Comparison of ENCODE assay signal across 8 cellular contexts in the genomic region with DNA sequence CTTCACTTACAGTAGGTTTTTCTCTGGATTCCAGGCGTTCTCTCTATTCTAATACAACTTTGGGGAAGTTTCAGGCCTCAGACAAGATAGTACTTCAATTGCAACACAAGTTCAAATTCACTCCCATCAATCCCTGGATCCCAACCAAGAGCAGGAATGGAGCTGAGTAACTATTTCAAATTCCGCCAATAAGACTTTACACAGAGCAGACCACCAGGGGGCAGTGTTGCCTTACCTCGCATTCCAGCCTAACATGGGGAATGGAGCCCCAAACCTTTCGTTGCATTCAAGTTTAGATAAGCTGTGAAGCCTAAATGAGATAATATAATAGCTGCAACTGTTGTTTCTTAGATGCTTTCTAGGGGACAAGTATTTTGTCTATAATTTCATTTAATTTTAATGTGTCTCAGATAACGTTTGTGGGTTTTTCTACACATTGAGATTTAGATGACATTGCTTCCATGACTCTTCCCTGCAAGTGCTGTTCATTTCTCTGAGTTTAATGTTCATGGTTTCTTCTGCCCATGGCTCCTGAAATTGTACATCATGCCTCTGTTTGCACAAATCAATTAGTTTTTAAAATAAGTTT.
DNase-seq lines count a peak whose midpoint lies in the region; ATAC-seq and TF ChIP-seq lines count a peak whose summit lies in the region.

No MANE protein-coding gene starts in this region.

- H2BK12ac ChIP-seq in mesenchymal stem cell (ENCODE audit: low read length in 2 of 2), result no peak overlapping the region

- DNase-seq in AG09319 (ENCODE audit: extremely low read depth, low read depth) (peak; percentile 15), NCI-H2227 treated with DMSO at 0.1 percent for 48 hours (lab: John Stamatoyannopoulos, UW) (peak; percentile 0), mesenchymal stem cell (peak; percentile 62)
- peak; percentile 54 for DNase-seq in activated CD4-positive, alpha-beta T cell treated with anti-CD3 and anti-CD28 coated beads, Interleukin-2, amount 50 U/mL, for 1 hour
- peak; percentile 28 for DNase-seq in effector CD8-positive, alpha-beta T cell (lab: John Stamatoyannopoulos, UW)
- DNase-seq in stimulated activated CD8-positive, alpha-beta memory T cell treated with anti-CD3 and anti-CD28 coated beads, Interleukin-4, amount 100 ng/mL, for 24 hours (ENCODE audit: low read depth), result peak; percentile 35

- ATAC-seq in GM18508 (IDR thresholded peaks at IDR 0.05; ENCODE audit: insufficient read depth, unreplicated experiment) (peak; percentile 83), HG03045 (IDR thresholded peaks at IDR 0.05; ENCODE audit: unreplicated experiment) (peak; percentile 77)

- no peak overlapping the region for H2AFZ ChIP-seq in mesenchymal stem cell (ENCODE audit: low read depth, low read length)

- no peak overlapping the region for H3K4me2 ChIP-seq in mesenchymal stem cell (ENCODE audit: low read length, poor library complexity, severe bottlenecking)

- H4K91ac ChIP-seq in mesenchymal stem cell (ENCODE audit: low read length), result no peak overlapping the region

- H3K36me3 ChIP-seq in mesenchymal stem cell (ENCODE audit: control insufficient read depth in 1 of 2, insufficient read depth in 2 of 2, low read depth in 1 of 2, low read length in 2 of 2), result no peaks in the 10 kb centered on the region

- no peaks in the 10 kb centered on the region for H3K4me1 ChIP-seq in mesenchymal stem cell (ENCODE audit: control insufficient read depth, insufficient read depth, low read depth, low read length)

- no peak overlapping the region for H3K27ac ChIP-seq in mesenchymal stem cell (ENCODE audit: low read length, poor library complexity, severe bottlenecking)

- H3K18ac ChIP-seq in mesenchymal stem cell (ENCODE audit: low read depth in 1 of 2, low read length in 2 of 2), result no peak overlapping the region

- no peak overlapping the region for H2AK5ac ChIP-seq in mesenchymal stem cell (ENCODE audit: low read length, severe bottlenecking)

- H3K14ac ChIP-seq in mesenchymal stem cell (ENCODE audit: low read length in 2 of 2), result no peak overlapping the region

- no peak overlapping the region for H2BK5ac ChIP-seq in mesenchymal stem cell (ENCODE audit: low read depth, low read length, poor library complexity, severe bottlenecking)

- H3K9me3 ChIP-seq in mesenchymal stem cell (ENCODE audit: control insufficient read depth, low read length), result no peaks in the 10 kb centered on the region

- no peak overlapping the region for H2BK15ac ChIP-seq in mesenchymal stem cell (ENCODE audit: low read depth, poor library complexity, severe bottlenecking)

- no peaks in the 10 kb centered on the region for H3K79me1 ChIP-seq in mesenchymal stem cell (replicated peaks; ENCODE audit: low read length, poor library complexity, severe bottlenecking)

- no peak overlapping the region for H2BK120ac ChIP-seq in mesenchymal stem cell (ENCODE audit: low read depth, low read length)

- WGBS in mesenchymal stem cell, result 27% methylated on average over 5 of the region's 5 CpGs

- no peak overlapping the region for H3K9ac ChIP-seq in mesenchymal stem cell (ENCODE audit: low read length)

- H4K8ac ChIP-seq in mesenchymal stem cell (ENCODE audit: low read length), result no peak overlapping the region

- H3K23ac ChIP-seq in mesenchymal stem cell (ENCODE audit: low read length in 2 of 2), result no peak overlapping the region

- H3K4me3 ChIP-seq in mesenchymal stem cell (ENCODE audit: insufficient read depth in 1 of 2, low read depth in 1 of 2, low read length in 2 of 2), result no peak overlapping the region

- H3K4ac ChIP-seq in mesenchymal stem cell (ENCODE audit: low read depth in 1 of 2, low read length in 2 of 2), result no peak overlapping the region

- TF ChIP-seq CTCF in AG09319 (IDR thresholded peaks at IDR 0.05; ENCODE audit: low read depth, low read length), result peak; percentile 78

- H3K27me3 ChIP-seq in mesenchymal stem cell (ENCODE audit: control insufficient read depth in 1 of 2, insufficient read depth in 1 of 2, low read length in 2 of 2), result peaks cover 0 to 18% of the 10 kb centered on the region in 2 experiments

Comparison
In these comparisons a context has a peak if more than half of its experiments do, and no peak if none do; other contexts are left out.
1. DNase-seq: peak in every context shown above with its lines; median percentile 62 in mesenchymal stem cell; 54 in activated CD4-positive, alpha-beta T cell treated with anti-CD3 and anti-CD28 coated beads, Interleukin-2, amount 50 U/mL, for 1 hour; 35 in stimulated activated CD8-positive, alpha-beta memory T cell treated with anti-CD3 and anti-CD28 coated beads, Interleukin-4, amount 100 ng/mL, for 24 hours; 28 in effector CD8-positive, alpha-beta T cell; 15 in AG09319; 0 in NCI-H2227 treated with DMSO at 0.1 percent for 48 hours.